ENCODE assay signal across 19 cellular contexts in the genomic region with DNA sequence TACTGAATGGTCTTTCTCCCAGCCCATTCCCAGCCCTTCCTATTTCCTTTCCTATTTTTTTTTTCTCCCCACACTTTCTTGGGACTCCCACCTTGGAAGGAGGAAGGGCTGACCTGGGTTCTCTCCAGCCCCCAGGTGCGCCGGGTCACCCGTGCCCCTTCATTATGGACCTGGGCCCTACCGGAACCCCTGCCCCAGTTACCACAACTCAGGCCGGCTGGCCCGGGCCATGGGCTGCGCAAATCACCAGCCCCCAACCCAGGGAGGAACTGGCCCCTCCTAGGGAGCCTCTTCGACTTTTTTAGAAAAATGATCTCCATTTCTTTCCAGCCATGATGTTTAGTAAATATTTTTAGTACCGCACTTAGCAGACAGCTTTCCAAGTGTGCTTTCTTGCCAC.
DNase-seq lines count a peak whose midpoint lies in the region; ATAC-seq and TF ChIP-seq lines count a peak whose summit lies in the region.
"Had no signal": no experiment of that assay in that cellular context is flagged by ENCODE, and none has a peak within 500 bp of the region (broad histone marks: within the 10 kb centered on the region; RNA-seq: fewer than 3 reads in every experiment).

No MANE protein-coding gene starts in this region.

- H3K4ac ChIP-seq in neuronal stem cell (ENCODE audit: low read length) = no peak overlapping the region

- TF ChIP-seq POLR2A in right lobe of liver (IDR thresholded peaks at IDR 0.05) = no peak

- no peak overlapping the region for H3K18ac ChIP-seq in neuronal stem cell (ENCODE audit: low read length)

- no peak overlapping the region for H4K91ac ChIP-seq in neuronal stem cell (ENCODE audit: low read depth, low read length, poor library complexity)

- no peak overlapping the region for H3K9ac ChIP-seq in neuronal stem cell (ENCODE audit: low read depth, low read length, poor library complexity)

- no peak overlapping the region for H3K23ac ChIP-seq in neuronal stem cell (ENCODE audit: low read depth, low read length, poor library complexity)

- no peak overlapping the region for H3K27ac ChIP-seq in neuronal stem cell (replicated peaks; ENCODE audit: low read length)
- H3K27ac ChIP-seq in right lobe of liver = no peak overlapping the region
- no peak overlapping the region for H3K27ac ChIP-seq in foreskin keratinocyte
- H3K27ac ChIP-seq: 22Rv1, A549, C4-2B had no signal

- H3K9me3 Mint-ChIP-seq in stimulated activated effector memory CD8-positive, alpha-beta T cell treated with anti-CD3 and anti-CD28 coated beads, Interleukin-12 subunit alpha, Interleukin-12 subunit beta, amount 100 ng/mL, for 72 hours = no peaks in the 10 kb centered on the region
- H3K9me3 Mint-ChIP-seq: CD4-positive, alpha-beta T cell had no signal

- H2BK5ac ChIP-seq in neuronal stem cell (ENCODE audit: low read length) = peak overlapping the region; percentile 75

- WGBS in neuronal stem cell (ENCODE audit: extremely low coverage in 2 of 2, insufficient read length in 2 of 2, insufficient replicate concordance in 1 of 2), 2 donors = no CpG with 5 or more reads among the region's 9 CpGs
- WGBS in right lobe of liver (ENCODE audit: insufficient coverage, low coverage, low lambda C conversion rate, missing lambda C conversion rate) = 91% methylated on average over 6 of the region's 9 CpGs

- peaks cover 7% of the 10 kb centered on the region for H3K4me1 Mint-ChIP-seq in stimulated activated effector memory CD8-positive, alpha-beta T cell treated with anti-CD3 and anti-CD28 coated beads, Interleukin-12 subunit alpha, Interleukin-12 subunit beta, amount 100 ng/mL, for 72 hours

- no peak overlapping the region for H3K4me3 ChIP-seq in neuronal stem cell (ENCODE audit: low read length in 2 of 2)
- H3K4me3 ChIP-seq in right lobe of liver = no peak overlapping the region
- H3K4me3 ChIP-seq: A549 had no signal

- TF ChIP-seq CTCF in right lobe of liver (IDR thresholded peaks at IDR 0.05) (no peak), foreskin keratinocyte (conservative IDR thresholded peaks at IDR 0.05) (no peak)

- H3K79me1 ChIP-seq in neuronal stem cell (ENCODE audit: low read depth, low read length) = no peaks in the 10 kb centered on the region

- no peak overlapping the region for H3K4me3 Mint-ChIP-seq in stimulated activated effector memory CD8-positive, alpha-beta T cell treated with anti-CD3 and anti-CD28 coated beads, Interleukin-12 subunit alpha, Interleukin-12 subunit beta, amount 100 ng/mL, for 72 hours
- H3K4me3 Mint-ChIP-seq: CD4-positive, alpha-beta T cell had no signal

- H3K36me3 Mint-ChIP-seq in stimulated activated effector memory CD8-positive, alpha-beta T cell treated with anti-CD3 and anti-CD28 coated beads, Interleukin-12 subunit alpha, Interleukin-12 subunit beta, amount 100 ng/mL, for 72 hours = peaks cover 6% of the 10 kb centered on the region

- H3K4me1 ChIP-seq in neuronal stem cell (ENCODE audit: control insufficient read depth in 2 of 2, insufficient read depth in 1 of 2, low read depth in 1 of 2, low read length in 2 of 2) (no peaks in the 10 kb centered on the region), right lobe of liver (no peaks in the 10 kb centered on the region), foreskin keratinocyte (no peaks in the 10 kb centered on the region)
- H3K4me1 ChIP-seq: A549, Caco-2 had no signal

- peak; percentile 28 for DNase-seq in activated CD8-positive, alpha-beta memory T cell treated with anti-CD3 and anti-CD28 coated beads, Interleukin-2, amount 50 U/mL, for 48 hours
- DNase-seq in activated CD8-positive, alpha-beta memory T cell treated with anti-CD3 and anti-CD28 coated beads for 24 hours = no peak
- no peak for DNase-seq in neuronal stem cell (ENCODE audit: low spot score)
- DNase-seq in stimulated activated effector memory CD8-positive, alpha-beta T cell treated with anti-CD3 and anti-CD28 coated beads, Interleukin-12 subunit alpha, Interleukin-12 subunit beta, amount 100 ng/mL, for 72 hours (ENCODE audit: low spot score in 2 of 2) = no peak
- no peak for DNase-seq in EL
- no peak for DNase-seq in right lobe of liver
- DNase-seq in cerebellar nuclear complex (lab: John Stamatoyannopoulos, UW) = no peak
- no peak for DNase-seq in foreskin keratinocyte
- DNase-seq: AML-193; Caco-2; CD4-positive, alpha-beta T cell; DMS153; DMS79; GF-D8; GOT3; HCEC 1CT had no signal

- H3K27me3 ChIP-seq in neuronal stem cell (ENCODE audit: control insufficient read depth in 3 of 3, insufficient read depth in 3 of 3, low read depth in 1 of 3, low read length in 3 of 3) (no peaks in the 10 kb centered on the region), right lobe of liver (no peaks in the 10 kb centered on the region), foreskin keratinocyte (no peaks in the 10 kb centered on the region)

- H3K4me2 ChIP-seq in neuronal stem cell (ENCODE audit: insufficient read depth, low read length, poor library complexity, severe bottlenecking) = no peak overlapping the region
- H3K4me2 ChIP-seq: A549 had no signal

- H3K9me3 ChIP-seq in neuronal stem cell (replicated peaks in 1 of 2; ENCODE audit: control insufficient read depth in 2 of 2, insufficient read depth in 1 of 2, low read depth in 1 of 2, low read length in 2 of 2) = peaks cover 0 to 1% of the 10 kb centered on the region in 2 donors
- no peaks in the 10 kb centered on the region for H3K9me3 ChIP-seq in right lobe of liver
- H3K9me3 ChIP-seq: A549, Caco-2 had no signal

- peak overlapping the region; percentile 56 for H2AK5ac ChIP-seq in neuronal stem cell (ENCODE audit: low read depth, low read length)

- no peak overlapping the region for H4K8ac ChIP-seq in neuronal stem cell (ENCODE audit: low read depth, low read length)

- no peak overlapping the region for H2BK120ac ChIP-seq in neuronal stem cell (ENCODE audit: low read depth, low read length)

- H3K27ac Mint-ChIP-seq in stimulated activated effector memory CD8-positive, alpha-beta T cell treated with anti-CD3 and anti-CD28 coated beads, Interleukin-12 subunit alpha, Interleukin-12 subunit beta, amount 100 ng/mL, for 72 hours = peak overlapping the region; percentile 58
- H3K27ac Mint-ChIP-seq: CD4-positive, alpha-beta T cell had no signal

- no peak overlapping the region for H2AFZ ChIP-seq in neuronal stem cell (ENCODE audit: low read length)

- ATAC-seq in stimulated activated effector memory CD8-positive, alpha-beta T cell treated with anti-CD3 and anti-CD28 coated beads, Interleukin-12 subunit alpha, Interleukin-12 subunit beta, amount 100 ng/mL, for 72 hours = no peak
- no peak for ATAC-seq in right lobe of liver
- ATAC-seq in foreskin keratinocyte = no peak
- ATAC-seq: A549 had no signal

- H3K14ac ChIP-seq in neuronal stem cell (ENCODE audit: low read length) = no peak overlapping the region

- no peak overlapping the region for H2BK12ac ChIP-seq in neuronal stem cell (ENCODE audit: low read length)

- peaks cover 9 to 10% of the 10 kb centered on the region in 2 donors for H3K36me3 ChIP-seq in neuronal stem cell (replicated peaks in 1 of 2; ENCODE audit: control insufficient read depth in 2 of 2, insufficient read depth in 2 of 2, low read length in 2 of 2)
- H3K36me3 ChIP-seq in right lobe of liver = no peaks in the 10 kb centered on the region

- intact Hi-C loops in right lobe of liver (cut with DNase I) = no loop called here

- no peak overlapping the region for H2BK15ac ChIP-seq in neuronal stem cell (ENCODE audit: low read length)
